ENCODE assay signal across 11 cellular contexts in the genomic region with DNA sequence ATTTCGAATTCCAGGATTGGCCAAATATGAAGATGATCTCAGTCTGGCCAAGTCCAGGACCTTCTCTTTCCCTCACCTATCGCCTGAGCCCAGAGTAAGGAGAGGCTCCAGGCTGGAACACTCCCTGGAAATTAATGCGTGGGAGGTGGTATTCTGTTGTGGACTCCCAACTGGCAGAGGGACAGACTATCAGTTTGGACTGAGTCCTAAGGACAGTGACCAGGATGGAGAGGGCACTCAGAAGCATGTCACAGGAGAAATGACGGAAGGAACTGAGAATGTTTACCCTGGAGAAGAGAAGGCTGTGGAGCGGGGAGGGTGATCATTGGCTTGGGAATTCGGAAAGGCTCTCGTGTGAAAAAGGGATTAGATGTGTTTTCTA.
A peak's percentile ranks its signal among the peaks of the same experiment; 100 is the strongest.
DNase-seq lines count a peak whose midpoint lies in the region; ATAC-seq and TF ChIP-seq lines count a peak whose summit lies in the region.
"Had no signal": no experiment of that assay in that cellular context is flagged by ENCODE, and none has a peak within 500 bp of the region (broad histone marks: within the 10 kb centered on the region; RNA-seq: fewer than 3 reads in every experiment).

No MANE protein-coding gene starts in this region.

- H3K4me3 Mint-ChIP-seq in activated T-cell treated with anti-CD3 and anti-CD28 coated beads, Interleukin-2, amount 50 U/mL, for 24 hours, result no peak overlapping the region
- H3K4me3 Mint-ChIP-seq: activated CD8-positive, alpha-beta T cell treated with anti-CD3 and anti-CD28 coated beads, Interleukin-2, amount 10 ng/mL, durations not matched to agents 7 days and 5 days had no signal

- H3K9me3 ChIP-seq in HUES48 (ENCODE audit: control insufficient read depth, insufficient read depth, low read length) (no peaks in the 10 kb centered on the region), mammary epithelial cell (replicated peaks; ENCODE audit: insufficient read depth, low read length) (no peaks in the 10 kb centered on the region), lung (ENCODE audit: control insufficient read depth in 2 of 2, insufficient read depth in 1 of 2, low read length in 1 of 2) (no peaks in the 10 kb centered on the region), stomach (no peaks in the 10 kb centered on the region)

- DNase-seq in mammary epithelial cell (no peak), lung (ENCODE audit: low spot score) (no peak), stomach (no peak), NCI-H2107 (lab: John Stamatoyannopoulos, UW) (no peak), NCI-H510A treated with DMSO at 0.1 percent for 48 hours (lab: John Stamatoyannopoulos, UW) (no peak)
- DNase-seq in activated T-cell treated with anti-CD3 and anti-CD28 coated beads, Interleukin-2, amount 50 U/mL, for 24 hours, result no peak
- DNase-seq: activated CD8-positive, alpha-beta T cell treated with anti-CD3 and anti-CD28 coated beads, Interleukin-2, amount 10 ng/mL, durations not matched to agents 7 days and 5 days; activated gamma-delta T cell treated with Interleukin-2 at 50 U/mL for 16 hours; DND-41 had no signal

- CTCF ChIA-PET in mammary epithelial cell (lab: Charles Lee; ENCODE audit: low non-redundant PET), result interaction anchor here (0.6 kb wide), 1 partner anchor 85 kb away, joined by 3 read pairs; no protein-coding TSS in a partner anchor

- H3K36me3 Mint-ChIP-seq in activated T-cell treated with anti-CD3 and anti-CD28 coated beads, Interleukin-2, amount 50 U/mL, for 24 hours (ENCODE audit: low read depth), result no peaks in the 10 kb centered on the region

- H3K9ac ChIP-seq in HUES48 (ENCODE audit: low read depth, low read length) (no peak overlapping the region), mammary epithelial cell (ENCODE audit: insufficient read depth, low read length) (peak overlapping the region; percentile 77)

- H3K36me3 ChIP-seq in HUES48 (ENCODE audit: control insufficient read depth, insufficient read depth, low read length), result no peaks in the 10 kb centered on the region
- no peaks in the 10 kb centered on the region for H3K36me3 ChIP-seq in mammary epithelial cell (ENCODE audit: insufficient read depth, low read length)
- H3K36me3 ChIP-seq in lung (ENCODE audit: control insufficient read depth in 2 of 2, insufficient read depth in 2 of 2, low read length in 2 of 2), result peaks cover 0 to 2% of the 10 kb centered on the region in 2 donors
- no peaks in the 10 kb centered on the region for H3K36me3 ChIP-seq in stomach

- TF ChIP-seq EP300 in stomach (IDR thresholded peaks at IDR 0.05), result no peak

- in situ Hi-C loops in mammary epithelial cell (cut with MboI; ENCODE audit: low sequenced_read_pairs in 2 of 2), result no loop called here

- H3K4me1 ChIP-seq in HUES48 (ENCODE audit: control insufficient read depth, insufficient read depth, low read length) (peaks cover 20% of the 10 kb centered on the region), mammary epithelial cell (ENCODE audit: insufficient read depth, low read length) (peaks cover 63% of the 10 kb centered on the region), lung (ENCODE audit: control insufficient read depth in 2 of 2, insufficient read depth in 2 of 2, low read length in 2 of 2) (peaks cover 14 to 21% of the 10 kb centered on the region in 2 donors), stomach (peaks cover 44 to 97% (median 70%) of the 10 kb centered on the region in 4 donors)

- no peak overlapping the region for H3K27ac Mint-ChIP-seq in activated T-cell treated with anti-CD3 and anti-CD28 coated beads, Interleukin-2, amount 50 U/mL, for 24 hours
- H3K27ac Mint-ChIP-seq: activated CD8-positive, alpha-beta T cell treated with anti-CD3 and anti-CD28 coated beads, Interleukin-2, amount 10 ng/mL, durations not matched to agents 7 days and 5 days had no signal

- no peak overlapping the region for H3K4me3 ChIP-seq in HUES48 (ENCODE audit: low read depth, low read length)
- peak overlapping the region in 2 of 3 experiments; percentile 29 to 32 for H3K4me3 ChIP-seq in mammary epithelial cell (replicated peaks in 1 of 3; ENCODE audit: insufficient read depth in 1 of 3, low read depth in 2 of 3, low read length in 3 of 3)
- no peak overlapping the region for H3K4me3 ChIP-seq in lung
- no peak overlapping the region for H3K4me3 ChIP-seq in stomach

- peak overlapping the region; percentile 38 for H2AFZ ChIP-seq in mammary epithelial cell (ENCODE audit: low read depth, low read length)

- H3K27me3 ChIP-seq in HUES48 (ENCODE audit: control insufficient read depth, insufficient read depth, low read length), result no peaks in the 10 kb centered on the region
- H3K27me3 ChIP-seq in mammary epithelial cell (ENCODE audit: insufficient read depth, low read length), result no peaks in the 10 kb centered on the region
- no peaks in the 10 kb centered on the region for H3K27me3 ChIP-seq in lung (ENCODE audit: control insufficient read depth, insufficient read depth)
- no peaks in the 10 kb centered on the region for H3K27me3 ChIP-seq in stomach

- 1% methylated on average over 7 of the region's 7 CpGs for WGBS in mammary epithelial cell (ENCODE audit: low coverage, missing lambda C conversion rate)
- WGBS in lung, 2 donors, result 71 to 85% methylated on average over 7 of the region's 7 CpGs
- WGBS in stomach, 5 donors, result 68 to 87% (median 80%) methylated on average over 7 of the region's 7 CpGs

- H3K27ac ChIP-seq in HUES48 (ENCODE audit: low read depth, low read length) (peak overlapping the region; percentile 53), mammary epithelial cell (ENCODE audit: insufficient read depth, low read depth, low read length) (peak overlapping the region; percentile 96), lung (ENCODE audit: low read depth in 1 of 2, low read length in 1 of 2) (peak overlapping the region; percentile 41 to 78), stomach (peak overlapping the region in 4 of 5 donors; percentile 75 to 86 (median 79))

- no peaks in the 10 kb centered on the region for H3K9me3 Mint-ChIP-seq in activated T-cell treated with anti-CD3 and anti-CD28 coated beads, Interleukin-2, amount 50 U/mL, for 24 hours

- H3K27me3 Mint-ChIP-seq in activated T-cell treated with anti-CD3 and anti-CD28 coated beads, Interleukin-2, amount 50 U/mL, for 24 hours, result peaks cover 6% of the 10 kb centered on the region

- ATAC-seq in lung (ENCODE audit: insufficient read depth, low FRiP score), result no peak
- ATAC-seq in GM21360 (IDR thresholded peaks at IDR 0.05; ENCODE audit: unreplicated experiment), result no peak
- ATAC-seq: activated CD8-positive, alpha-beta T cell treated with anti-CD3 and anti-CD28 coated beads, Interleukin-2, amount 10 ng/mL, durations not matched to agents 7 days and 5 days had no signal

- no peak for TF ChIP-seq POLR2A in stomach (IDR thresholded peaks at IDR 0.05)

- intact Hi-C loops in mammary epithelial cell (cut with micrococcal nuclease) (loop anchor here (1.0 to 2.0 kb wide), 5 partner anchors 23 to 192 kb away; no protein-coding TSS in a partner anchor), stomach (cut with DNase I; ENCODE audit: low total_unique reads) (no loop called here)

- peak overlapping the region; percentile 83 for H3K4me2 ChIP-seq in mammary epithelial cell (ENCODE audit: insufficient read depth, low read depth, low read length)

- BruUV-seq in mammary epithelial cell (replicated peaks; lab: Mats Ljungman, UMichigan), result TSS peak; percentile 93

- dilution Hi-C loops in mammary epithelial cell (cut with HindIII; ENCODE audit: low sequenced_read_pairs), result no loop called here

- H3K4me1 Mint-ChIP-seq in activated T-cell treated with anti-CD3 and anti-CD28 coated beads, Interleukin-2, amount 50 U/mL, for 24 hours (ENCODE audit: low read depth), result no peaks in the 10 kb centered on the region

- peaks cover 73% of the 10 kb centered on the region for H3K79me2 ChIP-seq in mammary epithelial cell (ENCODE audit: insufficient read depth, low read length)

- TF ChIP-seq CTCF in mammary epithelial cell (conservative IDR thresholded peaks at IDR 0.05 in 1 of 2, IDR thresholded peaks at IDR 0.05 in 1 of 2; ENCODE audit: extremely low read depth in 1 of 2, insufficient read depth in 1 of 2, low read depth in 1 of 2, low read length in 2 of 2), result no peak
- no peak for TF ChIP-seq CTCF in lung (IDR thresholded peaks at IDR 0.05; ENCODE audit: control extremely low read depth, extremely low read depth)
- no peak for TF ChIP-seq CTCF in stomach (IDR thresholded peaks at IDR 0.05)

- H4K20me1 ChIP-seq in mammary epithelial cell (ENCODE audit: insufficient read depth, low read length), result no peaks in the 10 kb centered on the region

Comparison
In these comparisons a context has a peak if more than half of its experiments do, and no peak if none do; other contexts are left out.
1. H3K4me3 ChIP-seq: peak in mammary epithelial cell (2 of 3); none in HUES48 (single experiment), lung (single experiment) and stomach (0 of 4).
2. Peak in every context shown above with its lines, with median percentiles within 50 percentile points of each other: H3K27ac ChIP-seq.